8 cellular contexts compared by ENCODE assay signal in genomic region chr1:159132271-159132881, GRCh38. TPM values are rescaled to one million over a fixed set of nuclear protein-coding genes. Genes with fewer than 3 reads are reported as not detected.
A peak's percentile ranks its signal among the peaks of the same experiment; 100 is the strongest.
DNase-seq lines count a peak whose midpoint lies in the region; ATAC-seq, FAIRE-seq and TF ChIP-seq lines count a peak whose summit lies in the region.

No MANE protein-coding gene starts in this region.

- TF ChIP-seq CTCF in GM12874 (IDR thresholded peaks at IDR 0.05; ENCODE audit: insufficient read depth, low read depth, low read length) = peak; percentile 76

- ATAC-seq in left colon (peak; percentile 40), GM19023 (IDR thresholded peaks at IDR 0.05; ENCODE audit: unreplicated experiment) (no peak)

- FAIRE-seq in A204.1 (lab: Jason Lieb, UNC) = peak; percentile 64

- DNase-seq in NCI-H2107 (lab: John Stamatoyannopoulos, UW) (peak; percentile 33), cerebellum (ENCODE audit: low spot score) (peak; percentile 63), left colon (peak; percentile 28 to 51)
- peak; percentile 77 for DNase-seq in activated CD4-positive, CD25-positive, alpha-beta regulatory T cell treated with anti-CD3 and anti-CD28 coated beads, Interleukin-2, amount 50 U/mL, for 72 hours
- peak; percentile 77 for DNase-seq in stimulated activated CD4-positive, alpha-beta T cell treated with anti-CD3 and anti-CD28 coated beads, Interleukin-4, amount 100 ng/mL, for 24 hours

- intact Hi-C loops in left colon (cut with DNase I, micrococcal nuclease) = no loop called here

RNA-seq across cellular contexts. Expression of gene CADM3, which starts 39.0 kb away (rescaled TPM):
- total RNA-seq in cerebellum (100 TPM), left colon (1 to 10 TPM; 3.2 to 7.5 TPM)

RNA-seq across cellular contexts. Expression of gene AIM2, which starts 55.8 kb away (rescaled TPM):
- total RNA-seq in cerebellum = 4.4 TPM
- total RNA-seq in left colon = 1 to 10 TPM in 1 of 2 donors, under 1 TPM in 1; 0.92 to 1.1 TPM

Comparison
In these comparisons a context has a peak if more than half of its experiments do, and no peak if none do; other contexts are left out.
1. RNA of gene CADM3, which starts 39.0 kb away (total RNA-seq): 100 TPM in cerebellum (single experiment); 3.2 to 7.5 TPM in left colon; every median in the first group is over 10 times any median in the second.
2. Peak in every context shown above with its lines, with median percentiles within 50 percentile points of each other: DNase-seq.